In the genomic region with DNA sequence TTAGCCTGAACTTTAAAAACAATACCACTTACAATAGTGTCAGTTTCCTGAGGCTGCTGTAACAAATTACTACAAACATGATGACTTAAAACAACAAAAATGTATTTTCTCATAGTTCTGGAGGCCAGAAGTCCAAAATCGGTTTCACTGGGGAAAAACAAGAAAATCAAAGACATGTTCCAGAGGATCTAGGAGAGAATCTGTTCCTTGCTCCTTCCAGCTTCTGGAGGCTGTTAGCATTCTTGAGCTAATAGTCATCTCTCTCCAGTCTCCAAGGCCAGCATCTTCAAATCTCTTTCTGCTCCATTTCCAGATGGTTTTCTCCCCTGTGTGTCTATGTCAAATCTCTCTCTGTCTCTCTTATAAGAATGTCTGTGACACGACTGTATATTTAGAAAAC, we compare ENCODE assay signal across 15 cellular contexts.
DNase-seq lines count a peak whose midpoint lies in the region; ATAC-seq lines count a peak whose summit lies in the region.
"Had no signal": no experiment of that assay in that cellular context is flagged by ENCODE, and none has a peak within 500 bp of the region (broad histone marks: within the 10 kb centered on the region; RNA-seq: fewer than 3 reads in every experiment).

No MANE protein-coding gene starts in this region.

- H3K4me3 ChIP-seq in mesenchymal stem cell (ENCODE audit: insufficient read depth in 1 of 2, low read depth in 1 of 2, low read length in 2 of 2) = no peak overlapping the region
- H3K4me3 ChIP-seq: lung, SK-N-MC, skin epidermis had no signal

- no peak overlapping the region for H2BK12ac ChIP-seq in mesenchymal stem cell (ENCODE audit: low read length in 2 of 2)

- no peaks in the 10 kb centered on the region for H3K36me3 ChIP-seq in mesenchymal stem cell (ENCODE audit: control insufficient read depth in 1 of 2, insufficient read depth in 2 of 2, low read depth in 1 of 2, low read length in 2 of 2)

- no peak overlapping the region for H3K18ac ChIP-seq in mesenchymal stem cell (ENCODE audit: low read depth in 1 of 2, low read length in 2 of 2)

- H3K4me1 ChIP-seq in mesenchymal stem cell (ENCODE audit: control insufficient read depth, insufficient read depth, low read depth, low read length) = no peaks in the 10 kb centered on the region

- H4K91ac ChIP-seq in mesenchymal stem cell (ENCODE audit: low read length) = no peak overlapping the region

- no peak overlapping the region for H2AK5ac ChIP-seq in mesenchymal stem cell (ENCODE audit: low read length, severe bottlenecking)

- H4K8ac ChIP-seq in mesenchymal stem cell (ENCODE audit: low read length) = no peak overlapping the region

- H3K4me2 ChIP-seq in mesenchymal stem cell (ENCODE audit: low read length, poor library complexity, severe bottlenecking) = no peak overlapping the region

- H2AFZ ChIP-seq in mesenchymal stem cell (ENCODE audit: low read depth, low read length) = no peak overlapping the region

- DNase-seq in AG08395 (ENCODE audit: low spot score) = peak; percentile 67
- DNase-seq in LHCN-M2 (ENCODE audit: low read depth) = peak; percentile 70
- peak; percentile 6 for DNase-seq in dermis blood vessel endothelial cell
- DNase-seq in mesenchymal stem cell = peak; percentile 80
- no peak for DNase-seq in NCI-H2029 treated with DMSO at 0.1 percent for 48 hours (lab: John Stamatoyannopoulos, UW)
- DNase-seq in Right ventricle myocardium superior = no peak
- DNase-seq: activated CD8-positive, alpha-beta memory T cell treated with anti-CD3 and anti-CD28 coated beads for 24 hours; activated effector memory CD4-positive, alpha-beta T cell treated with Interleukin-2 at 50 U/mL for 16 hours; DMS53; NCI-H1092 had no signal

- H3K9ac ChIP-seq in mesenchymal stem cell (ENCODE audit: low read length) = no peak overlapping the region

- H3K14ac ChIP-seq in mesenchymal stem cell (ENCODE audit: low read length in 2 of 2) = no peak overlapping the region

- ATAC-seq in HG02852 (IDR thresholded peaks at IDR 0.05; ENCODE audit: unreplicated experiment) = no peak
- no peak for ATAC-seq in Right ventricle myocardium superior (ENCODE audit: poor library complexity)
- ATAC-seq in HG02623 (IDR thresholded peaks at IDR 0.05; ENCODE audit: unreplicated experiment) = no peak

- H2BK5ac ChIP-seq in mesenchymal stem cell (ENCODE audit: low read depth, low read length, poor library complexity, severe bottlenecking) = no peak overlapping the region

- intact Hi-C loops in Right ventricle myocardium superior (cut with DNase I) = no loop called here

- no peak overlapping the region for H2BK15ac ChIP-seq in mesenchymal stem cell (ENCODE audit: low read depth, poor library complexity, severe bottlenecking)

- peaks cover 16% of the 10 kb centered on the region for H3K9me3 ChIP-seq in mesenchymal stem cell (ENCODE audit: control insufficient read depth, low read length)

- H3K27me3 ChIP-seq in mesenchymal stem cell (ENCODE audit: control insufficient read depth in 1 of 2, insufficient read depth in 1 of 2, low read length in 2 of 2) = no peaks in the 10 kb centered on the region

- H3K27ac ChIP-seq in mesenchymal stem cell (ENCODE audit: low read length, poor library complexity, severe bottlenecking) = no peak overlapping the region
- H3K27ac ChIP-seq: SK-N-MC had no signal

- WGBS in mesenchymal stem cell = 0% methylated on average over 2 of the region's 2 CpGs

- H3K79me1 ChIP-seq in mesenchymal stem cell (replicated peaks; ENCODE audit: low read length, poor library complexity, severe bottlenecking) = no peaks in the 10 kb centered on the region

- no peak overlapping the region for H3K4ac ChIP-seq in mesenchymal stem cell (ENCODE audit: low read depth in 1 of 2, low read length in 2 of 2)

- no peak overlapping the region for H3K23ac ChIP-seq in mesenchymal stem cell (ENCODE audit: low read length in 2 of 2)

- no peak overlapping the region for H2BK120ac ChIP-seq in mesenchymal stem cell (ENCODE audit: low read depth, low read length)

Comparison
In these comparisons a context has a peak if more than half of its experiments do, and no peak if none do; other contexts are left out.
1. DNase-seq: peak in AG08395 (single experiment), LHCN-M2 (single experiment), dermis blood vessel endothelial cell (single experiment) and mesenchymal stem cell (single experiment); none in NCI-H2029 treated with DMSO at 0.1 percent for 48 hours (single experiment) and Right ventricle myocardium superior (single experiment).